Comparison of ENCODE assay signal across 16 cellular contexts in genomic region chr10:102507521-102507920, GRCh38. TPM values are rescaled to one million over a fixed set of nuclear protein-coding genes. Genes with fewer than 3 reads are reported as not detected.
DNase-seq lines count a peak whose midpoint lies in the region; ATAC-seq and TF ChIP-seq lines count a peak whose summit lies in the region.
"Had no signal": no experiment of that assay in that cellular context is flagged by ENCODE, and none has a peak within 500 bp of the region (broad histone marks: within the 10 kb centered on the region; RNA-seq: fewer than 3 reads in every experiment).

No MANE protein-coding gene starts in this region.

- H3K27ac Mint-ChIP-seq in neural progenitor cell: no peak overlapping the region

- POLR2A ChIA-PET in PC-9 (lab: Charles Lee; ENCODE audit: unreplicated experiment): no interaction called here

- peaks cover 20% of the 10 kb centered on the region for H3K36me3 Mint-ChIP-seq in neural progenitor cell

- H3K4me2 ChIP-seq in mammary epithelial cell (ENCODE audit: insufficient read depth, low read depth, low read length) (no peak overlapping the region), PC-9 (peak overlapping the region; percentile 47), neural progenitor cell (peak overlapping the region; percentile 7)

- H3F3A ChIP-seq in PC-9 (ENCODE audit: insufficient read depth, low read depth) (peaks cover 24% of the 10 kb centered on the region), neural progenitor cell (ENCODE audit: low read depth) (peaks cover 28% of the 10 kb centered on the region)

- H3K27ac ChIP-seq in mammary epithelial cell (ENCODE audit: insufficient read depth, low read depth, low read length): no peak overlapping the region
- no peak overlapping the region for H3K27ac ChIP-seq in PC-9
- peak overlapping the region; percentile 10 for H3K27ac ChIP-seq in neural progenitor cell

- no peak overlapping the region for H3K9ac ChIP-seq in mammary epithelial cell (ENCODE audit: insufficient read depth, low read length)
- H3K9ac ChIP-seq in neural progenitor cell: no peak overlapping the region

- peaks cover 13% of the 10 kb centered on the region for H3K4me1 ChIP-seq in mammary epithelial cell (ENCODE audit: insufficient read depth, low read length)
- H3K4me1 ChIP-seq in PC-9 (replicated peaks; ENCODE audit: insufficient read depth): peaks cover 44% of the 10 kb centered on the region
- H3K4me1 ChIP-seq in neural progenitor cell: peaks cover 21% of the 10 kb centered on the region

- no peaks in the 10 kb centered on the region for H3K27me3 ChIP-seq in mammary epithelial cell (ENCODE audit: insufficient read depth, low read length)
- no peaks in the 10 kb centered on the region for H3K27me3 ChIP-seq in PC-9 (ENCODE audit: insufficient read depth, low read depth)
- H3K27me3 ChIP-seq in neural progenitor cell: no peaks in the 10 kb centered on the region

- no peaks in the 10 kb centered on the region for H3K9me2 ChIP-seq in PC-9 (ENCODE audit: insufficient read depth)

- no peak overlapping the region for H3K4me3 Mint-ChIP-seq in neural progenitor cell

- CTCF ChIA-PET in mammary epithelial cell (lab: Charles Lee; ENCODE audit: low non-redundant PET) (no interaction called here), PC-9 (lab: Charles Lee) (interaction anchor here (0.7 kb wide), 1 partner anchor 282 kb away, joined by 8 read pairs; no protein-coding TSS in a partner anchor)

- H3K79me2 ChIP-seq in mammary epithelial cell (ENCODE audit: insufficient read depth, low read length) (peaks cover 41% of the 10 kb centered on the region), PC-9 (ENCODE audit: low read depth) (peaks cover 33% of the 10 kb centered on the region), neural progenitor cell (ENCODE audit: low read depth) (peaks cover 63% of the 10 kb centered on the region)

- peaks cover 13% of the 10 kb centered on the region for H3K4me1 Mint-ChIP-seq in neural progenitor cell

- H3K36me3 ChIP-seq in mammary epithelial cell (ENCODE audit: insufficient read depth, low read length): peaks cover 2% of the 10 kb centered on the region
- no peaks in the 10 kb centered on the region for H3K36me3 ChIP-seq in PC-9 (ENCODE audit: low read depth)
- H3K36me3 ChIP-seq in neural progenitor cell: no peaks in the 10 kb centered on the region

- H3K27me3 Mint-ChIP-seq in neural progenitor cell (ENCODE audit: insufficient read depth, low read depth): no peaks in the 10 kb centered on the region

- intact Hi-C loops in mammary epithelial cell (cut with micrococcal nuclease) (no loop called here), PC-9 (cut with micrococcal nuclease; ENCODE audit: unreplicated experiment) (loop anchor here (10.0 kb wide), 1 partner anchor 353 kb away; the partner anchor contains the start of gene NOLC1)

- H3K9me3 ChIP-seq in mammary epithelial cell (replicated peaks; ENCODE audit: insufficient read depth, low read length) (no peaks in the 10 kb centered on the region), PC-9 (ENCODE audit: insufficient read depth, low read depth) (no peaks in the 10 kb centered on the region), neural progenitor cell (ENCODE audit: low read depth) (no peaks in the 10 kb centered on the region)

- in situ Hi-C loops in T47D (cut with HindIII; ENCODE audit: low pct_unique_long_range_greater_than_20kb, low sequenced_read_pairs): no loop called here
- in situ Hi-C loops in mammary epithelial cell (cut with MboI; ENCODE audit: low sequenced_read_pairs in 2 of 2): no loop called here
- in situ Hi-C loops in GM13976 (cut with MboI; ENCODE audit: low sequenced_read_pairs, unreplicated experiment): no loop called here

- H3K9me3 Mint-ChIP-seq in neural progenitor cell: no peaks in the 10 kb centered on the region

- no peak overlapping the region for H3K4me3 ChIP-seq in mammary epithelial cell (replicated peaks in 1 of 3; ENCODE audit: insufficient read depth in 1 of 3, low read depth in 2 of 3, low read length in 3 of 3)
- H3K4me3 ChIP-seq in PC-9: no peak overlapping the region
- no peak overlapping the region for H3K4me3 ChIP-seq in neural progenitor cell
- H3K4me3 ChIP-seq: K562 had no signal

- TF ChIP-seq CTCF in mammary epithelial cell (conservative IDR thresholded peaks at IDR 0.05 in 1 of 2, IDR thresholded peaks at IDR 0.05 in 1 of 2; ENCODE audit: extremely low read depth in 1 of 2, insufficient read depth in 1 of 2, low read depth in 1 of 2, low read length in 2 of 2): no peak
- TF ChIP-seq CTCF in PC-9 (conservative IDR thresholded peaks at IDR 0.05): no peak
- TF ChIP-seq CTCF in neural progenitor cell (IDR thresholded peaks at IDR 0.05): no peak
- no peak for TF ChIP-seq CTCF in GM13976 (IDR thresholded peaks at IDR 0.05; ENCODE audit: borderline replicate concordance, control extremely low read depth, extremely low read depth, insufficient read depth, missing control alignments)

- no TSS peak for BruUV-seq in mammary epithelial cell (replicated peaks; lab: Mats Ljungman, UMichigan)
- no TSS peak for BruUV-seq in PC-9 (replicated peaks; lab: Mats Ljungman, UMichigan)

- dilution Hi-C loops in mammary epithelial cell (cut with HindIII; ENCODE audit: low sequenced_read_pairs): loop anchor here (5.0 to 10.0 kb wide), 2 partner anchors 90 to 283 kb away; partner anchors contain the start of gene ELOVL3

- peak; percentile 53 to 70 for DNase-seq in T47D (ENCODE audit: low read depth in 1 of 2, low spot score in 1 of 2)
- no peak for DNase-seq in mammary epithelial cell
- no peak for DNase-seq in PC-9
- DNase-seq in neural progenitor cell (ENCODE audit: low spot score): no peak
- DNase-seq in NOMO-1 treated with DMSO at 0.1 percent for 48 hours (lab: John Stamatoyannopoulos, UW; ENCODE audit: unreplicated experiment): no peak
- DNase-seq in GM13976 (ENCODE audit: low spot score): no peak
- DNase-seq: C1 segment of cervical spinal cord, EL, GOT3, NCI-H1417 treated with DMSO at 0.1 percent for 48 hours, NCI-H1930, NCI-H226, NCI-H524 treated with DMSO at 0.1 percent for 48 hours had no signal

- ATAC-seq in HG03432 (IDR thresholded peaks at IDR 0.05; ENCODE audit: unreplicated experiment): no peak
- ATAC-seq: K562 had no signal

- no peaks in the 10 kb centered on the region for H4K20me1 ChIP-seq in mammary epithelial cell (ENCODE audit: insufficient read depth, low read length)
- H4K20me1 ChIP-seq in PC-9 (ENCODE audit: insufficient read depth): no peaks in the 10 kb centered on the region
- H4K20me1 ChIP-seq in neural progenitor cell (ENCODE audit: low read depth): peaks cover 70% of the 10 kb centered on the region

- H2AFZ ChIP-seq in mammary epithelial cell (ENCODE audit: low read depth, low read length) (no peak overlapping the region), PC-9 (no peak overlapping the region), neural progenitor cell (replicated peaks) (no peak overlapping the region)

- WGBS in mammary epithelial cell (ENCODE audit: low coverage, missing lambda C conversion rate): 73% methylated on average over 3 of the region's 3 CpGs

RNA-seq across cellular contexts. Expression of gene SUFU, which starts 3.7 kb away (rescaled TPM):
- total RNA-seq in mammary epithelial cell (1 to 10 TPM; 2.5 to 9.2 TPM), PC-9 (2021) (16.9 and 20.2 TPM in 2 replicates), neural progenitor cell (ENCODE audit: low replicate concordance) (11.5 and 14.7 TPM in 2 replicates)
- polyA plus RNA-seq in mammary epithelial cell: 4.9 TPM
- 14.9 TPM for polyA minus RNA-seq in mammary epithelial cell

RNA-seq across cellular contexts. Expression of gene ACTR1A, which starts 5.0 kb away (rescaled TPM):
- total RNA-seq in mammary epithelial cell: 100 to 1,000 TPM; 111 to 138 TPM
- 121 TPM for polyA plus RNA-seq in mammary epithelial cell
- polyA minus RNA-seq in mammary epithelial cell: 145 TPM
- 25.8 and 29.4 TPM in 2 replicates for total RNA-seq in PC-9 (2021)
- total RNA-seq in neural progenitor cell (ENCODE audit: low replicate concordance): 86.9 and 133 TPM in 2 replicates

RNA-seq across cellular contexts. Expression of gene C10orf95, which starts 56.2 kb away (rescaled TPM):
- 1 to 10 TPM; 1.5 to 2.0 TPM for total RNA-seq in mammary epithelial cell
- 1.2 TPM for polyA plus RNA-seq in mammary epithelial cell
- not detected for polyA minus RNA-seq in mammary epithelial cell
- 1.0 and 1.4 TPM in 2 replicates for total RNA-seq in PC-9 (2021)
- total RNA-seq in neural progenitor cell (ENCODE audit: low replicate concordance): not detected in 2 replicates
- total RNA-seq: RPMI7951 had no signal

Comparison
In these comparisons a context has a peak if more than half of its experiments do, and no peak if none do; other contexts are left out.
1. DNase-seq: peak in T47D (2 of 2); none in mammary epithelial cell (single experiment), PC-9 (0 of 2), neural progenitor cell (single experiment), NOMO-1 treated with DMSO at 0.1 percent for 48 hours (single experiment) and GM13976 (single experiment).